Comparison of ENCODE assay signal across 10 cellular contexts in the genomic region with DNA sequence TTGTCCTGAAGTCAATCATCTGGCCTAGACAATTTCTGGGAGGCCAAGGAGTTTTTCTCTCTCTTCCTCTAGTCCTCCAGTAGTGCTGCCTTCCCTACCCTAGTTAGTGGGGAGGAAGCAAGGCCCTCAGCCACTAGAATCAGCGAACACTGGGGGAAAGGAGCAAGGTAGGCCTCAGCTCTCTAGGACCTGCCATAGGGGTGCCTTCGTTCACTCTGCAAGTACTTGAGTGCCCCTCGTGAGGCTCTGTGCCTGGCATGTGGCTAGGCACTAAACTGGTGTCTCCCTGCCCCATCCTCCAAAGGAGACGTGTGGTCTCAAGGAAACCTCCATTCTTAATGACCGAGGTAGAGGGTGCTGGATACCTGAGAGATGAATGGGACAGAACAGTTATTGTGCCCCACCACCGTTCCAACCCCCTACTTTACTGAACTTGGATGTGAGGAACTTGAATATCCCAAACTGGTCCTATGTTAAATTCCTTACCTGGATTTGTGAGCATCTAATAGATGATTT. TPM values are rescaled to one million over a fixed set of nuclear protein-coding genes. Genes with fewer than 3 reads are reported as not detected.
A peak's percentile ranks its signal among the peaks of the same experiment; 100 is the strongest.
DNase-seq lines count a peak whose midpoint lies in the region; ATAC-seq, FAIRE-seq and TF ChIP-seq lines count a peak whose summit lies in the region.
"Had no signal": no experiment of that assay in that cellular context is flagged by ENCODE, and none has a peak within 500 bp of the region (broad histone marks: within the 10 kb centered on the region; RNA-seq: fewer than 3 reads in every experiment).

No MANE protein-coding gene starts in this region.

- peaks cover 22% of the 10 kb centered on the region for H3K79me2 ChIP-seq in K562 (ENCODE audit: control insufficient read depth, insufficient read depth, low read length)

- no peak for ATAC-seq in K562
- ATAC-seq in naive thymus-derived CD4-positive, alpha-beta T cell = no peak

- no peaks in the 10 kb centered on the region for H3K9me1 ChIP-seq in K562 (ENCODE audit: control insufficient read depth, insufficient read depth, low read length)

- peak overlapping the region; percentile 65 for H3K4me3 ChIP-seq in K562
- H3K4me3 ChIP-seq in naive thymus-derived CD4-positive, alpha-beta T cell (ENCODE audit: low read length) = peak overlapping the region; percentile 95

- H3K9ac ChIP-seq in K562 (ENCODE audit: insufficient read depth in 1 of 2, low read depth in 2 of 2, low read length in 2 of 2) = peak overlapping the region; percentile 80 to 95

- H3K4me2 ChIP-seq in K562 (ENCODE audit: insufficient read depth, low read length) = peak overlapping the region; percentile 94

- POLR2A ChIA-PET in K562 (lab: Yijun Ruan, JAX) = interaction anchor here (0.6 to 3.9 kb wide), 8 partner anchors 10 to 564 kb away, joined by 3 to 25 read pairs (median 4); a partner anchor contains a TSS
- POLR2A ChIA-PET in naive thymus-derived CD4-positive, alpha-beta T cell (lab: Charles Lee) = interaction anchor here (0.6 to 9.6 kb wide), 10 partner anchors 12 to 175 kb away, joined by 3 to 318 read pairs (median 8); a partner anchor contains a TSS

- WGBS in K562 (ENCODE audit: insufficient coverage, low coverage, missing lambda C conversion rate) = 59% methylated on average over 6 of the region's 6 CpGs

- TF ChIP-seq RAD21 in K562 (CRISPR knock-in tag; conservative IDR thresholded peaks at IDR 0.05 in 1 of 2, IDR thresholded peaks at IDR 0.05 in 1 of 2) = no peak

- H3K9me3 Mint-ChIP-seq in Calu3 (ENCODE audit: low read depth, unreplicated experiment) = no peaks in the 10 kb centered on the region
- no peaks in the 10 kb centered on the region for H3K9me3 Mint-ChIP-seq in naive thymus-derived CD4-positive, alpha-beta T cell

- peak overlapping the region; percentile 81 for H3K27ac ChIP-seq in K562 (ENCODE audit: extremely low read depth, low read depth, low read length)
- peak overlapping the region; percentile 91 for H3K27ac ChIP-seq in naive thymus-derived CD4-positive, alpha-beta T cell (ENCODE audit: low read depth, low read length)
- H3K27ac ChIP-seq: cardiac muscle cell had no signal

- H3K27ac Mint-ChIP-seq in Calu3 (ENCODE audit: unreplicated experiment) = no peak overlapping the region
- peak overlapping the region; percentile 81 to 100 (median 98) for H3K27ac Mint-ChIP-seq in naive thymus-derived CD4-positive, alpha-beta T cell

- H3K36me3 ChIP-seq in K562 (ENCODE audit: control insufficient read depth, insufficient read depth, low read length) = peaks cover 6% of the 10 kb centered on the region; the same call in 1 of the 3 replicates
- peaks cover 0 to 35% (median 0%) of the 10 kb centered on the region in 3 experiments for H3K36me3 ChIP-seq in naive thymus-derived CD4-positive, alpha-beta T cell (ENCODE audit: control insufficient read depth in 2 of 3, insufficient read depth in 3 of 3, low read length in 3 of 3)

- no peaks in the 10 kb centered on the region for H4K20me1 ChIP-seq in K562 (replicated peaks; ENCODE audit: control insufficient read depth, insufficient read depth, low read length)

- H3K4me1 ChIP-seq in K562 (replicated peaks in 1 of 2; ENCODE audit: control insufficient read depth in 2 of 2, insufficient read depth in 2 of 2, low read length in 2 of 2) = peaks cover 34 to 43% of the 10 kb centered on the region in 2 experiments
- peaks cover 38 to 51% of the 10 kb centered on the region in 2 donors for H3K4me1 ChIP-seq in naive thymus-derived CD4-positive, alpha-beta T cell (ENCODE audit: control insufficient read depth in 2 of 2, insufficient read depth in 2 of 2, low read length in 2 of 2)

- H3K9me3 ChIP-seq in K562 (replicated peaks; ENCODE audit: control insufficient read depth, insufficient read depth, low read depth, low read length) = no peaks in the 10 kb centered on the region
- no peaks in the 10 kb centered on the region for H3K9me3 ChIP-seq in naive thymus-derived CD4-positive, alpha-beta T cell (ENCODE audit: control insufficient read depth in 2 of 3, low read length in 3 of 3)

- no peak for TF ChIP-seq POLR2A in K562 (conservative IDR thresholded peaks at IDR 0.05)

- in situ Hi-C loops in K562 (cut with MboI) = loop anchor here (5.0 kb wide), 1 partner anchor 439 kb away; a partner anchor contains a TSS

- no peak for FAIRE-seq in K562 (lab: Jason Lieb, UNC)

- TF ChIP-seq CTCF in Calu3 (IDR thresholded peaks at IDR 0.05; ENCODE audit: unreplicated experiment) = no peak
- no peak for TF ChIP-seq CTCF in K562 (IDR thresholded peaks at IDR 0.05 in 2 of 3, conservative IDR thresholded peaks at IDR 0.05 in 1 of 3; ENCODE audit: insufficient read depth in 2 of 3, low read depth in 1 of 3, low read length in 3 of 3)

- BruUV-seq in Calu3 (replicated peaks; lab: Mats Ljungman, UMichigan) (TSS peak; percentile 20), K562 (replicated peaks; lab: Mats Ljungman, UMichigan) (no TSS peak)

- peaks cover 24% of the 10 kb centered on the region for H3K4me1 Mint-ChIP-seq in Calu3 (ENCODE audit: low read depth, unreplicated experiment)
- H3K4me1 Mint-ChIP-seq in naive thymus-derived CD4-positive, alpha-beta T cell = peaks cover 36 to 61% (median 53%) of the 10 kb centered on the region in 7 donors

- H3K4me3 Mint-ChIP-seq in Calu3 (ENCODE audit: low read depth, unreplicated experiment) = peak overlapping the region; percentile 62
- H3K4me3 Mint-ChIP-seq in naive thymus-derived CD4-positive, alpha-beta T cell = peak overlapping the region; percentile 84 to 100 (median 90)

- DNase-seq in Calu3 (no peak), MV-4-11 (lab: John Stamatoyannopoulos, UW) (peak; percentile 12), K562 (ENCODE audit: extremely low read depth in 1 of 4, low spot score in 3 of 4) (peak in 1 of 4 experiments; percentile 33), NCI-H2171 (lab: John Stamatoyannopoulos, UW) (no peak), SHP77 treated with DMSO at 0.1 percent for 48 hours (lab: John Stamatoyannopoulos, UW) (no peak), SIG-M5 treated with dmso at 0.1 percent for 504 hours (lab: John Stamatoyannopoulos, UW; ENCODE audit: unreplicated experiment) (no peak), NCI-H446 (lab: John Stamatoyannopoulos, UW) (no peak)
- DNase-seq in naive thymus-derived CD4-positive, alpha-beta T cell = peak in 5 of 9 donors; percentile 15 to 28 (median 25)
- DNase-seq: WERI-Rb-1 had no signal

- no peak for TF ChIP-seq EP300 in K562 (IDR thresholded peaks at IDR 0.05; ENCODE audit: low read length)

- peak overlapping the region; percentile 94 for H2AFZ ChIP-seq in K562 (ENCODE audit: low read depth, low read length)

- H3K36me3 Mint-ChIP-seq in Calu3 (ENCODE audit: insufficient read depth, unreplicated experiment) = peaks cover 15% of the 10 kb centered on the region
- H3K36me3 Mint-ChIP-seq in naive thymus-derived CD4-positive, alpha-beta T cell = peaks cover 10 to 44% (median 24%) of the 10 kb centered on the region in 5 donors

- intact Hi-C loops in Calu3 (cut with micrococcal nuclease; ENCODE audit: unreplicated experiment) = loop anchor here (5.0 to 10.0 kb wide), 2 partner anchors 44 to 256 kb away; a partner anchor contains a TSS
- intact Hi-C loops in K562 (cut with micrococcal nuclease) = loop anchor here (5.0 to 10.0 kb wide), 3 partner anchors 224 to 656 kb away; no protein-coding TSS in a partner anchor
- intact Hi-C loops in naive thymus-derived CD4-positive, alpha-beta T cell (cut with micrococcal nuclease) = loop anchor here (1.0 to 2.0 kb wide), 2 partner anchors 13 to 14 kb away; no protein-coding TSS in a partner anchor

- CTCF ChIA-PET in Calu3 (lab: Charles Lee) (interaction anchor here (1.4 to 2.4 kb wide), 2 partner anchors 20 to 152 kb away, joined by 4 to 9 read pairs; no protein-coding TSS in a partner anchor), K562 (lab: Yijun Ruan, JAX; ENCODE audit: low intra/inter-chr PET ratio) (interaction anchor here (0.6 to 3.2 kb wide), 6 partner anchors 29 to 220 kb away, joined by 3 to 33 read pairs (median 7); a partner anchor contains a TSS)
- CTCF ChIA-PET in naive thymus-derived CD4-positive, alpha-beta T cell (lab: Charles Lee) = interaction anchor here (0.6 to 12.9 kb wide), 10 partner anchors 13 to 234 kb away, joined by 3 to 346 read pairs (median 7); a partner anchor contains a TSS

- H3K27me3 Mint-ChIP-seq in Calu3 (ENCODE audit: unreplicated experiment) = no peaks in the 10 kb centered on the region
- no peaks in the 10 kb centered on the region for H3K27me3 Mint-ChIP-seq in naive thymus-derived CD4-positive, alpha-beta T cell

- H3K27me3 ChIP-seq in K562 (ENCODE audit: control insufficient read depth in 2 of 2, insufficient read depth in 2 of 2, low read length in 2 of 2) = no peaks in the 10 kb centered on the region
- no peaks in the 10 kb centered on the region for H3K27me3 ChIP-seq in naive thymus-derived CD4-positive, alpha-beta T cell (ENCODE audit: control insufficient read depth in 2 of 2, insufficient read depth in 2 of 2, low read length in 2 of 2)
- H3K27me3 ChIP-seq: cardiac muscle cell had no signal

RNA-seq across cellular contexts. Expression of a gene that starts 1.1 kb away (rescaled TPM):
- total RNA-seq in Calu3 (2022) = 15.4 and 18.5 TPM in 2 replicates
- total RNA-seq in K562 (2011; cell fraction: chromatin; rRNA removed; ENCODE audit: low replicate concordance) = 16.1 and 32.8 TPM in 2 replicates
- 31.3 and 33.7 TPM in 2 replicates for total RNA-seq in K562 (2011; cell fraction: nucleolus; rRNA removed)
- total RNA-seq in K562 (2011; cell fraction: nucleoplasm; rRNA removed) = 22.9 and 25.3 TPM in 2 replicates
- 42.0 and 43.4 TPM in 2 replicates for total RNA-seq in K562 (2014; rRNA removed)
- total RNA-seq in K562 (2014; rRNA removed; fragmentation: Illumina TruSeq; extraction: Trizol) = 10.0 and 13.5 TPM in 2 replicates
- total RNA-seq in K562 (2015; rRNA removed; fragmentation: Illumina TruSeq; extraction: Trizol) = 22.7 and 24.5 TPM in 2 replicates
- 30.9 and 37.8 TPM in 2 replicates for total RNA-seq in K562 (2021)
- polyA plus RNA-seq in K562 (2011; rRNA removed) = 27.5 and 42.7 TPM in 2 replicates
- 38.6 and 39.4 TPM in 2 replicates for polyA plus RNA-seq in K562 (2011; cell fraction: cytosol; rRNA removed)
- polyA plus RNA-seq in K562 (2011; cell fraction: nucleus; rRNA removed) = 97.0 and 136 TPM in 2 replicates
- polyA plus RNA-seq in K562 (2012) = 23.2 and 45.2 TPM in 2 replicates
- polyA plus RNA-seq in K562 (2014; fragmentation: Illumina TruSeq; extraction: Trizol) = 15.9 and 22.0 TPM in 2 replicates
- 1 to 10 TPM; 1.3 to 1.4 TPM for polyA plus RNA-seq in K562 (2014; fragmentation: Nextera tagmentation; extraction: Ambion mirVana)
- polyA plus RNA-seq in K562 (2014; rRNA removed) = 44.6 and 45.7 TPM in 2 replicates
- polyA minus RNA-seq in K562 (2011; rRNA and poly(A)+ RNA removed) = 22.7 and 23.2 TPM in 2 replicates
- 15.9 and 23.3 TPM in 2 replicates for polyA minus RNA-seq in K562 (2011; cell fraction: cytosol; rRNA and poly(A)+ RNA removed)
- 25.7 and 35.2 TPM in 2 replicates for polyA minus RNA-seq in K562 (2011; cell fraction: nucleus; rRNA and poly(A)+ RNA removed)
- total RNA-seq in naive thymus-derived CD4-positive, alpha-beta T cell = 100 to 1,000 TPM; 219 to 250 (median 225) TPM
- 100 to 1,000 TPM; 113 to 234 TPM for polyA plus RNA-seq in naive thymus-derived CD4-positive, alpha-beta T cell

RNA-seq across cellular contexts. Expression of a gene that starts 39.1 kb away (rescaled TPM):
- 52.0 and 60.0 TPM in 2 replicates for total RNA-seq in Calu3 (2022)
- 63.3 and 125 TPM in 2 replicates for total RNA-seq in K562 (2011; cell fraction: chromatin; rRNA removed; ENCODE audit: low replicate concordance)
- 52.7 and 67.8 TPM in 2 replicates for total RNA-seq in K562 (2011; cell fraction: nucleolus; rRNA removed)
- total RNA-seq in K562 (2011; cell fraction: nucleoplasm; rRNA removed) = 59.0 and 75.9 TPM in 2 replicates
- 10.7 and 13.1 TPM in 2 replicates for total RNA-seq in K562 (2014; rRNA removed)
- total RNA-seq in K562 (2014; rRNA removed; fragmentation: Illumina TruSeq; extraction: Trizol) = 3.9 and 4.4 TPM in 2 replicates
- 4.3 and 5.0 TPM in 2 replicates for total RNA-seq in K562 (2015; rRNA removed; fragmentation: Illumina TruSeq; extraction: Trizol)
- total RNA-seq in K562 (2021) = 13.1 and 16.0 TPM in 2 replicates
- polyA plus RNA-seq in K562 (2011; rRNA removed) = 14.9 and 26.5 TPM in 2 replicates
- 13.5 and 17.8 TPM in 2 replicates for polyA plus RNA-seq in K562 (2011; cell fraction: cytosol; rRNA removed)
- 121 and 138 TPM in 2 replicates for polyA plus RNA-seq in K562 (2011; cell fraction: nucleus; rRNA removed)
- polyA plus RNA-seq in K562 (2012) = 11.7 and 27.2 TPM in 2 replicates
- 10.9 and 16.1 TPM in 2 replicates for polyA plus RNA-seq in K562 (2014; fragmentation: Illumina TruSeq; extraction: Trizol)
- 1 to 10 TPM; 1.2 to 1.3 TPM for polyA plus RNA-seq in K562 (2014; fragmentation: Nextera tagmentation; extraction: Ambion mirVana)
- polyA plus RNA-seq in K562 (2014; rRNA removed) = 16.9 and 17.8 TPM in 2 replicates
- polyA minus RNA-seq in K562 (2011; rRNA and poly(A)+ RNA removed) = 13.5 and 18.6 TPM in 2 replicates
- 3.8 and 11.0 TPM in 2 replicates for polyA minus RNA-seq in K562 (2011; cell fraction: cytosol; rRNA and poly(A)+ RNA removed)
- polyA minus RNA-seq in K562 (2011; cell fraction: nucleus; rRNA and poly(A)+ RNA removed) = 18.3 and 27.4 TPM in 2 replicates
- 100 to 1,000 TPM in 2 of 5 experiments, 10 to 100 TPM in 3; 44.4 to 110 (median 77.2) TPM for total RNA-seq in naive thymus-derived CD4-positive, alpha-beta T cell
- polyA plus RNA-seq in naive thymus-derived CD4-positive, alpha-beta T cell = 10 to 100 TPM; 20.6 to 42.0 TPM

RNA-seq across cellular contexts. Expression of a gene that starts 43.7 kb away (rescaled TPM):
- total RNA-seq in Calu3 (2022) (26.2 and 26.8 TPM in 2 replicates), K562 (2014; rRNA removed) (3.8 and 5.1 TPM in 2 replicates), K562 (2014; rRNA removed; fragmentation: Illumina TruSeq; extraction: Trizol) (1.7 and 2.0 TPM in 2 replicates), K562 (2015; rRNA removed; fragmentation: Illumina TruSeq; extraction: Trizol) (3.1 and 3.3 TPM in 2 replicates), K562 (2021) (11.4 and 13.2 TPM in 2 replicates)
- 15.0 and 29.8 TPM in 2 replicates for total RNA-seq in K562 (2011; cell fraction: chromatin; rRNA removed; ENCODE audit: low replicate concordance)
- total RNA-seq in K562 (2011; cell fraction: nucleolus; rRNA removed) = 15.7 and 18.3 TPM in 2 replicates
- 17.1 and 18.0 TPM in 2 replicates for total RNA-seq in K562 (2011; cell fraction: nucleoplasm; rRNA removed)
- polyA plus RNA-seq in K562 (2011; rRNA removed) (8.1 and 18.2 TPM in 2 replicates), K562 (2014; fragmentation: Illumina TruSeq; extraction: Trizol) (9.2 and 11.4 TPM in 2 replicates), K562 (2014; fragmentation: Nextera tagmentation; extraction: Ambion mirVana) (under 1 TPM; 0.14 to 0.18 TPM), K562 (2014; rRNA removed) (9.5 and 9.7 TPM in 2 replicates)
- 16.0 and 18.8 TPM in 2 replicates for polyA plus RNA-seq in K562 (2011; cell fraction: cytosol; rRNA removed)
- 26.6 and 29.0 TPM in 2 replicates for polyA plus RNA-seq in K562 (2011; cell fraction: nucleus; rRNA removed)
- polyA plus RNA-seq in K562 (2012) = 10.8 and 20.2 TPM in 2 replicates
- polyA minus RNA-seq in K562 (2011; rRNA and poly(A)+ RNA removed) = 7.2 TPM in 2 replicates
- 6.5 and 10.1 TPM in 2 replicates for polyA minus RNA-seq in K562 (2011; cell fraction: cytosol; rRNA and poly(A)+ RNA removed)
- 5.0 and 6.9 TPM in 2 replicates for polyA minus RNA-seq in K562 (2011; cell fraction: nucleus; rRNA and poly(A)+ RNA removed)
- 10 to 100 TPM; 29.3 to 47.1 (median 36.0) TPM for total RNA-seq in naive thymus-derived CD4-positive, alpha-beta T cell
- 10 to 100 TPM in 1 of 2 donors, 1 to 10 TPM in 1; 7.3 to 20.2 TPM for polyA plus RNA-seq in naive thymus-derived CD4-positive, alpha-beta T cell

Comparison
In these comparisons a context has a peak if more than half of its experiments do, and no peak if none do; other contexts are left out.
1. DNase-seq: peak in MV-4-11 (single experiment) and naive thymus-derived CD4-positive, alpha-beta T cell (5 of 9); none in Calu3 (single experiment), NCI-H2171 (single experiment), SHP77 treated with DMSO at 0.1 percent for 48 hours (single experiment), SIG-M5 treated with dmso at 0.1 percent for 504 hours (single experiment) and NCI-H446 (0 of 2).
2. RNA of a gene that starts 1.1 kb away (total RNA-seq): 219 to 250 TPM in naive thymus-derived CD4-positive, alpha-beta T cell; 10.0 to 43.4 TPM in K562 and 15.4 to 18.5 TPM in Calu3; every median in the first group is over 4 times any median in the second.